ENCODE assay signal across 1 cellular context in the genomic region with DNA sequence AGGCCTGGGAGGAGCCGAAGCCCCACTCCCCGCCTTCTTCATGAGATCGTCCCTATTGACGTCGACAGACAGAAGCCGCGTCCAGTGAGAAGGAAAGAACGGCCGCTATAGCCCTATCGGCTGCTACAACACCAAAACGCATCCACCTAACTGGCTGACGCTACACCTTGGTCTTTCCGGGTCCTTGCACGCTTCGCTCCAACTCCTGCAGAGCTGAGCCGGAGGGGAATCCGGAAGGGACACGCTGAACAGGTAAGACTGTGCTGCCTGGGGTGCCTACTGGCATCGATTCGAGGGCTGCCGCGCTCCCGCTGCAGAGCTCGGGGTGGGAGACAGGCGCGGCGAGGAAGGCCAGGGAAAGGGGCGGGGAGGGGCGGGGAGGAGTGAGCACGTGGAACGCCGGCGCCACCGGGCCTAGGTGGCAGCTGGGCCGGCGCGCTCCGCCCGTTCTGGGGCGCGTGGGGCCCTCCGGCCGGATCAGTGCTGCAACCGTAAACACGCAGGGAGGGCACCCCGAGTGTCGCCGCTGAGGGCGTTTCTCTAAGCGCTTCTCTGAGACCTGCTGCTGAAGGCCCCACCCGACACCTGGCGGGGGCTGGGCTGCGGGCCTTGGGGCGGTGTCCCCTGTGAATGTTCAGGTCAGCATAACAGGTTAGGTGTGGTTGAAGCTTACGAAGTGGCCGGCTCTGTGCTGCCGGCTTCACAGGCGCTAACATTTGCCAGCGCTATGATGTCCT.
TF ChIP-seq lines count a peak whose summit lies in the region.

A gene with protein sequence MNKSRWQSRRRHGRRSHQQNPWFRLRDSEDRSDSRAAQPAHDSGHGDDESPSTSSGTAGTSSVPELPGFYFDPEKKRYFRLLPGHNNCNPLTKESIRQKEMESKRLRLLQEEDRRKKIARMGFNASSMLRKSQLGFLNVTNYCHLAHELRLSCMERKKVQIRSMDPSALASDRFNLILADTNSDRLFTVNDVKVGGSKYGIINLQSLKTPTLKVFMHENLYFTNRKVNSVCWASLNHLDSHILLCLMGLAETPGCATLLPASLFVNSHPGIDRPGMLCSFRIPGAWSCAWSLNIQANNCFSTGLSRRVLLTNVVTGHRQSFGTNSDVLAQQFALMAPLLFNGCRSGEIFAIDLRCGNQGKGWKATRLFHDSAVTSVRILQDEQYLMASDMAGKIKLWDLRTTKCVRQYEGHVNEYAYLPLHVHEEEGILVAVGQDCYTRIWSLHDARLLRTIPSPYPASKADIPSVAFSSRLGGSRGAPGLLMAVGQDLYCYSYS (plus strand): TSS at position 173 of the 737 bp plus-strand sequence. CDS start 11,515 bp downstream, outside the sequence.

TF ChIP-seq in HepG2, 621 proteins besides CTCF, POLR2A, EP300 and RAD21 (continued from another document and continues in another):
- TF ChIP-seq, protein P1, sequence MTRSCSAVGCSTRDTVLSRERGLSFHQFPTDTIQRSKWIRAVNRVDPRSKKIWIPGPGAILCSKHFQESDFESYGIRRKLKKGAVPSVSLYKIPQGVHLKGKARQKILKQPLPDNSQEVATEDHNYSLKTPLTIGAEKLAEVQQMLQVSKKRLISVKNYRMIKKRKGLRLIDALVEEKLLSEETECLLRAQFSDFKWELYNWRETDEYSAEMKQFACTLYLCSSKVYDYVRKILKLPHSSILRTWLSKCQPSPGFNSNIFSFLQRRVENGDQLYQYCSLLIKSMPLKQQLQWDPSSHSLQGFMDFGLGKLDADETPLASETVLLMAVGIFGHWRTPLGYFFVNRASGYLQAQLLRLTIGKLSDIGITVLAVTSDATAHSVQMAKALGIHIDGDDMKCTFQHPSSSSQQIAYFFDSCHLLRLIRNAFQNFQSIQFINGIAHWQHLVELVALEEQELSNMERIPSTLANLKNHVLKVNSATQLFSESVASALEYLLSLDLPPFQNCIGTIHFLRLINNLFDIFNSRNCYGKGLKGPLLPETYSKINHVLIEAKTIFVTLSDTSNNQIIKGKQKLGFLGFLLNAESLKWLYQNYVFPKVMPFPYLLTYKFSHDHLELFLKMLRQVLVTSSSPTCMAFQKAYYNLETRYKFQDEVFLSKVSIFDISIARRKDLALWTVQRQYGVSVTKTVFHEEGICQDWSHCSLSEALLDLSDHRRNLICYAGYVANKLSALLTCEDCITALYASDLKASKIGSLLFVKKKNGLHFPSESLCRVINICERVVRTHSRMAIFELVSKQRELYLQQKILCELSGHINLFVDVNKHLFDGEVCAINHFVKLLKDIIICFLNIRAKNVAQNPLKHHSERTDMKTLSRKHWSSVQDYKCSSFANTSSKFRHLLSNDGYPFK (CRISPR knock-in tag; IDR thresholded peaks at IDR 0.05; ENCODE audit: borderline replicate concordance) = peak; percentile 45; the same call in 1 of the 2 replicates
- TF ChIP-seq SMAD9 (CRISPR knock-in tag; IDR thresholded peaks at IDR 0.05) = no peak
- no peak for TF ChIP-seq ZNF30 (CRISPR knock-in tag; IDR thresholded peaks at IDR 0.05)
- 0 out of 2 replicates have a peak, but pooled peaks have one; percentile 55 for TF ChIP-seq ZNF678 (CRISPR knock-in tag; IDR thresholded peaks at IDR 0.05)
- no peak for TF ChIP-seq ATRX (CRISPR knock-in tag; IDR thresholded peaks at IDR 0.05; ENCODE audit: borderline replicate concordance)
- TF ChIP-seq ZNF547 (CRISPR knock-in tag; IDR thresholded peaks at IDR 0.05) = peak; percentile 25; the same call in 1 of the 2 replicates
- TF ChIP-seq, protein P2, sequence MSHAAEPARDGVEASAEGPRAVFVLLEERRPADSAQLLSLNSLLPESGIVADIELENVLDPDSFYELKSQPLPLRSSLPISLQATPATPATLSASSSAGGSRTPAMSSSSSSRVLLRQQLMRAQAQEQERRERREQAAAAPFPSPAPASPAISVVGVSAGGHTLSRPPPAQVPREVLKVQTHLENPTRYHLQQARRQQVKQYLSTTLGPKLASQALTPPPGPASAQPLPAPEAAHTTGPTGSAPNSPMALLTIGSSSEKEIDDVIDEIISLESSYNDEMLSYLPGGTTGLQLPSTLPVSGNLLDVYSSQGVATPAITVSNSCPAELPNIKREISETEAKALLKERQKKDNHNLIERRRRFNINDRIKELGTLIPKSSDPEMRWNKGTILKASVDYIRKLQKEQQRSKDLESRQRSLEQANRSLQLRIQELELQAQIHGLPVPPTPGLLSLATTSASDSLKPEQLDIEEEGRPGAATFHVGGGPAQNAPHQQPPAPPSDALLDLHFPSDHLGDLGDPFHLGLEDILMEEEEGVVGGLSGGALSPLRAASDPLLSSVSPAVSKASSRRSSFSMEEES (CRISPR knock-in tag; IDR thresholded peaks at IDR 0.05) = no peak
- TF ChIP-seq ZNF614 (CRISPR knock-in tag; IDR thresholded peaks at IDR 0.05; ENCODE audit: borderline replicate concordance) = no peak
- peak; percentile 86 for TF ChIP-seq HNRNPK (IDR thresholded peaks at IDR 0.05; ENCODE audit: low read depth, low read length, poor library complexity, severe bottlenecking)
- TF ChIP-seq SAFB2 (CRISPR knock-in tag; IDR thresholded peaks at IDR 0.05; ENCODE audit: borderline replicate concordance, low read depth) = no peak
- TF ChIP-seq, protein P3, sequence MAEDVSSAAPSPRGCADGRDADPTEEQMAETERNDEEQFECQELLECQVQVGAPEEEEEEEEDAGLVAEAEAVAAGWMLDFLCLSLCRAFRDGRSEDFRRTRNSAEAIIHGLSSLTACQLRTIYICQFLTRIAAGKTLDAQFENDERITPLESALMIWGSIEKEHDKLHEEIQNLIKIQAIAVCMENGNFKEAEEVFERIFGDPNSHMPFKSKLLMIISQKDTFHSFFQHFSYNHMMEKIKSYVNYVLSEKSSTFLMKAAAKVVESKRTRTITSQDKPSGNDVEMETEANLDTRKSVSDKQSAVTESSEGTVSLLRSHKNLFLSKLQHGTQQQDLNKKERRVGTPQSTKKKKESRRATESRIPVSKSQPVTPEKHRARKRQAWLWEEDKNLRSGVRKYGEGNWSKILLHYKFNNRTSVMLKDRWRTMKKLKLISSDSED (CRISPR knock-in tag; IDR thresholded peaks at IDR 0.05) = no peak
- 0 out of 2 replicates have a peak, but pooled peaks have one; percentile 40 for TF ChIP-seq IRX3 (CRISPR knock-in tag; IDR thresholded peaks at IDR 0.05; ENCODE audit: borderline replicate concordance, low read depth)
- 0 out of 2 replicates have a peak, but pooled peaks have one; percentile 23 for TF ChIP-seq FOXO1 (CRISPR knock-in tag; IDR thresholded peaks at IDR 0.05)
- no peak for TF ChIP-seq ZNF234 (CRISPR knock-in tag; conservative IDR thresholded peaks at IDR 0.05)
- no peak for TF ChIP-seq NR2F1 (CRISPR knock-in tag; IDR thresholded peaks at IDR 0.05)
- TF ChIP-seq ZNF577 (CRISPR knock-in tag; IDR thresholded peaks at IDR 0.05; ENCODE audit: borderline replicate concordance, low read depth) = no peak
- TF ChIP-seq HNRNPL (IDR thresholded peaks at IDR 0.05; ENCODE audit: low read depth, low read length) = no peak
- TF ChIP-seq HDAC1 (CRISPR knock-in tag; IDR thresholded peaks at IDR 0.05) = peak; percentile 90
- TF ChIP-seq ZNF556 (CRISPR knock-in tag; IDR thresholded peaks at IDR 0.05; ENCODE audit: borderline replicate concordance) = peak; percentile 68; the same call in 1 of the 2 replicates
- TF ChIP-seq, protein P4, sequence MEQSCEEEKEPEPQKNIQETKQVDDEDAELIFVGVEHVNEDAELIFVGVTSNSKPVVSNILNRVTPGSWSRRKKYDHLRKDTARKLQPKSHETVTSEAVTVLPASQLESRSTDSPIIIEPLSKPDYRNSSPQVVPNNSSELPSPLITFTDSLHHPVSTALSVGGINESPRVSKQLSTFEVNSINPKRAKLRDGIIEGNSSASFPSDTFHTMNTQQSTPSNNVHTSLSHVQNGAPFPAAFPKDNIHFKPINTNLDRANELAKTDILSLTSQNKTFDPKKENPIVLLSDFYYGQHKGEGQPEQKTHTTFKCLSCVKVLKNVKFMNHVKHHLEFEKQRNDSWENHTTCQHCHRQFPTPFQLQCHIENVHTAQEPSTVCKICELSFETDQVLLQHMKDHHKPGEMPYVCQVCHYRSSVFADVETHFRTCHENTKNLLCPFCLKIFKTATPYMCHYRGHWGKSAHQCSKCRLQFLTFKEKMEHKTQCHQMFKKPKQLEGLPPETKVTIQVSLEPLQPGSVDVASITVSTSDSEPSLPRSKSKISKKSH (CRISPR knock-in tag; IDR thresholded peaks at IDR 0.05; ENCODE audit: borderline replicate concordance) = no peak
- TF ChIP-seq, protein P5, sequence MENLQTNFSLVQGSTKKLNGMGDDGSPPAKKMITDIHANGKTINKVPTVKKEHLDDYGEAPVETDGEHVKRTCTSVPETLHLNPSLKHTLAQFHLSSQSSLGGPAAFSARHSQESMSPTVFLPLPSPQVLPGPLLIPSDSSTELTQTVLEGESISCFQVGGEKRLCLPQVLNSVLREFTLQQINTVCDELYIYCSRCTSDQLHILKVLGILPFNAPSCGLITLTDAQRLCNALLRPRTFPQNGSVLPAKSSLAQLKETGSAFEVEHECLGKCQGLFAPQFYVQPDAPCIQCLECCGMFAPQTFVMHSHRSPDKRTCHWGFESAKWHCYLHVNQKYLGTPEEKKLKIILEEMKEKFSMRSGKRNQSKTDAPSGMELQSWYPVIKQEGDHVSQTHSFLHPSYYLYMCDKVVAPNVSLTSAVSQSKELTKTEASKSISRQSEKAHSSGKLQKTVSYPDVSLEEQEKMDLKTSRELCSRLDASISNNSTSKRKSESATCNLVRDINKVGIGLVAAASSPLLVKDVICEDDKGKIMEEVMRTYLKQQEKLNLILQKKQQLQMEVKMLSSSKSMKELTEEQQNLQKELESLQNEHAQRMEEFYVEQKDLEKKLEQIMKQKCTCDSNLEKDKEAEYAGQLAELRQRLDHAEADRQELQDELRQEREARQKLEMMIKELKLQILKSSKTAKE (CRISPR knock-in tag; IDR thresholded peaks at IDR 0.05; ENCODE audit: borderline replicate concordance) = no peak
- peak; percentile 62 for TF ChIP-seq ZNF883 (CRISPR knock-in tag; IDR thresholded peaks at IDR 0.05; ENCODE audit: not compliant biosample characterization)
- TF ChIP-seq ZNF383 (CRISPR knock-in tag; IDR thresholded peaks at IDR 0.05; ENCODE audit: borderline replicate concordance) = no peak
- no peak; the same call in 1 of the 2 replicates for TF ChIP-seq NFKB2 (CRISPR knock-in tag; IDR thresholded peaks at IDR 0.05; ENCODE audit: borderline replicate concordance)
- no peak for TF ChIP-seq ZNF816 (CRISPR knock-in tag; IDR thresholded peaks at IDR 0.05; ENCODE audit: borderline replicate concordance)
- TF ChIP-seq BCL6 (CRISPR knock-in tag; IDR thresholded peaks at IDR 0.05) = no peak; the same call in 1 of the 2 replicates
- TF ChIP-seq ZNF101 (CRISPR knock-in tag; IDR thresholded peaks at IDR 0.05; ENCODE audit: borderline replicate concordance, low read depth) = no peak
- no peak for TF ChIP-seq ZNF160 (CRISPR knock-in tag; IDR thresholded peaks at IDR 0.05)
- TF ChIP-seq NONO (IDR thresholded peaks at IDR 0.05) = no peak
- peak; percentile 74 for TF ChIP-seq NONO (CRISPR knock-in tag; conservative IDR thresholded peaks at IDR 0.05)
- TF ChIP-seq SSRP1 (CRISPR knock-in tag; IDR thresholded peaks at IDR 0.05) = no peak
- peak; percentile 14 for TF ChIP-seq HDAC2 (CRISPR knock-in tag; IDR thresholded peaks at IDR 0.05)
- no peak for TF ChIP-seq ZNF75D (CRISPR knock-in tag; IDR thresholded peaks at IDR 0.05; ENCODE audit: borderline replicate concordance)
- no peak for TF ChIP-seq FOXM1 (CRISPR knock-in tag; IDR thresholded peaks at IDR 0.05)
- 0 out of 2 replicates have a peak, but pooled peaks have one; percentile 41 for TF ChIP-seq ZNF550 (CRISPR knock-in tag; IDR thresholded peaks at IDR 0.05; ENCODE audit: borderline replicate concordance)
- TF ChIP-seq, protein P6, sequence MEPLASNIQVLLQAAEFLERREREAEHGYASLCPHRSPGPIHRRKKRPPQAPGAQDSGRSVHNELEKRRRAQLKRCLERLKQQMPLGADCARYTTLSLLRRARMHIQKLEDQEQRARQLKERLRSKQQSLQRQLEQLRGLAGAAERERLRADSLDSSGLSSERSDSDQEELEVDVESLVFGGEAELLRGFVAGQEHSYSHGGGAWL (CRISPR knock-in tag; IDR thresholded peaks at IDR 0.05) = peak; percentile 86; the same call in 1 of the 2 replicates
- TF ChIP-seq, protein P7, sequence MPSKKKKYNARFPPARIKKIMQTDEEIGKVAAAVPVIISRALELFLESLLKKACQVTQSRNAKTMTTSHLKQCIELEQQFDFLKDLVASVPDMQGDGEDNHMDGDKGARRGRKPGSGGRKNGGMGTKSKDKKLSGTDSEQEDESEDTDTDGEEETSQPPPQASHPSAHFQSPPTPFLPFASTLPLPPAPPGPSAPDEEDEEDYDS (CRISPR knock-in tag; IDR thresholded peaks at IDR 0.05) = peak; percentile 46
- TF ChIP-seq BRCA1 (CRISPR knock-in tag; IDR thresholded peaks at IDR 0.05) = no peak
- peak; percentile 87 for TF ChIP-seq ZNF563 (CRISPR knock-in tag; IDR thresholded peaks at IDR 0.05)
- TF ChIP-seq, protein P8, sequence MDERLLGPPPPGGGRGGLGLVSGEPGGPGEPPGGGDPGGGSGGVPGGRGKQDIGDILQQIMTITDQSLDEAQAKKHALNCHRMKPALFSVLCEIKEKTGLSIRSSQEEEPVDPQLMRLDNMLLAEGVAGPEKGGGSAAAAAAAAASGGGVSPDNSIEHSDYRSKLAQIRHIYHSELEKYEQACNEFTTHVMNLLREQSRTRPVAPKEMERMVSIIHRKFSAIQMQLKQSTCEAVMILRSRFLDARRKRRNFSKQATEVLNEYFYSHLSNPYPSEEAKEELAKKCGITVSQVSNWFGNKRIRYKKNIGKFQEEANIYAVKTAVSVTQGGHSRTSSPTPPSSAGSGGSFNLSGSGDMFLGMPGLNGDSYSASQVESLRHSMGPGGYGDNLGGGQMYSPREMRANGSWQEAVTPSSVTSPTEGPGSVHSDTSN (CRISPR knock-in tag; IDR thresholded peaks at IDR 0.05) = peak; percentile 94
- TF ChIP-seq ZNF451 (CRISPR knock-in tag; IDR thresholded peaks at IDR 0.05) = peak; percentile 73; the same call in 1 of the 2 replicates
- TF ChIP-seq, protein P9, sequence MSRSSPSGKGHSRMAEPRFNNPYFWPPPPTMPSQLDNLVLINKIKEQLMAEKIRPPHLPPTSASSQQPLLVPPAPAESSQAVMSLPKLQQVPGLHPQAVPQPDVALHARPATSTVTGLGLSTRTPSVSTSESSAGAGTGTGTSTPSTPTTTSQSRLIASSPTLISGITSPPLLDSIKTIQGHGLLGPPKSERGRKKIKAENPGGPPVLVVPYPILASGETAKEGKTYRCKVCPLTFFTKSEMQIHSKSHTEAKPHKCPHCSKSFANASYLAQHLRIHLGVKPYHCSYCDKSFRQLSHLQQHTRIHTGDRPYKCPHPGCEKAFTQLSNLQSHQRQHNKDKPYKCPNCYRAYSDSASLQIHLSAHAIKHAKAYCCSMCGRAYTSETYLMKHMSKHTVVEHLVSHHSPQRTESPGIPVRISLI (CRISPR knock-in tag; IDR thresholded peaks at IDR 0.05; ENCODE audit: borderline replicate concordance) = 0 out of 2 replicates have a peak, but pooled peaks have one; percentile 17
- no peak for TF ChIP-seq SOX6 (IDR thresholded peaks at IDR 0.05)
- TF ChIP-seq SOX6 (CRISPR knock-in tag; IDR thresholded peaks at IDR 0.05) = 0 out of 2 replicates have a peak, but pooled peaks have one; percentile 24
- 0 out of 2 replicates have a peak, but pooled peaks have one; percentile 43 for TF ChIP-seq REPIN1 (CRISPR knock-in tag; IDR thresholded peaks at IDR 0.05; ENCODE audit: borderline replicate concordance, low read depth)
- peak; percentile 65; the same call in 1 of the 2 replicates for TF ChIP-seq KAT7 (CRISPR knock-in tag; IDR thresholded peaks at IDR 0.05; ENCODE audit: borderline replicate concordance)
- TF ChIP-seq KAT8 (CRISPR knock-in tag; IDR thresholded peaks at IDR 0.05) = peak; percentile 55
- TF ChIP-seq FOXA1 (IDR thresholded peaks at IDR 0.05) = no peak
- TF ChIP-seq FOXA1 (CRISPR knock-in tag; IDR thresholded peaks at IDR 0.05) = no peak
- TF ChIP-seq PCBP1 (IDR thresholded peaks at IDR 0.05; ENCODE audit: borderline replicate concordance, low read depth, low read length) = 0 out of 2 replicates have a peak, but pooled peaks have one; percentile 22
- TF ChIP-seq SRY (CRISPR knock-in tag; IDR thresholded peaks at IDR 0.05) = peak; percentile 42; the same call in 1 of the 2 replicates
- TF ChIP-seq GTF3A (CRISPR knock-in tag; conservative IDR thresholded peaks at IDR 0.05) = no peak
